In genomic region chr20:8132015-8132631, GRCh38 we compare ENCODE assay signal across 1 cellular context.
TF ChIP-seq lines count a peak whose summit lies in the region.

PLCB1 (plus strand) TSS chr20:8132266; CDS start chr20:8132652, 386 bp downstream.

TF ChIP-seq in HepG2, 621 proteins besides CTCF, POLR2A, EP300 and RAD21 (continued from another document and continues in another):
- TF ChIP-seq MEIS2 (CRISPR knock-in tag; IDR thresholded peaks at IDR 0.05) (peak; percentile 13), ELF3 (CRISPR knock-in tag; IDR thresholded peaks at IDR 0.05) (peak; percentile 81), TOE1 (CRISPR knock-in tag; IDR thresholded peaks at IDR 0.05) (peak; percentile 49; the same call in 1 of the 2 replicates), HOMEZ (CRISPR knock-in tag; IDR thresholded peaks at IDR 0.05; ENCODE audit: low read depth) (peak; percentile 93), PHB2 (IDR thresholded peaks at IDR 0.05; ENCODE audit: partially characterized antibody) (no peak), STAT6 (CRISPR knock-in tag; IDR thresholded peaks at IDR 0.05; ENCODE audit: borderline replicate concordance) (no peak), ZNF446 (CRISPR knock-in tag; IDR thresholded peaks at IDR 0.05) (peak; percentile 67; the same call in 1 of the 2 replicates), GLI4 (CRISPR knock-in tag; IDR thresholded peaks at IDR 0.05; ENCODE audit: borderline replicate concordance) (no peak), PCBP1 (IDR thresholded peaks at IDR 0.05; ENCODE audit: borderline replicate concordance, low read depth, low read length) (peak; percentile 96; the same call in 1 of the 2 replicates), ZBTB40 (IDR thresholded peaks at IDR 0.05) (no peak), ZBTB40 (CRISPR knock-in tag; IDR thresholded peaks at IDR 0.05) (0 out of 2 replicates have a peak, but pooled peaks have one; percentile 34), MAFF (IDR thresholded peaks at IDR 0.05; ENCODE audit: low read depth, low read length) (no peak), ZNF709 (CRISPR knock-in tag; IDR thresholded peaks at IDR 0.05) (peak; percentile 71), MATR3 (CRISPR knock-in tag; IDR thresholded peaks at IDR 0.05) (no peak), ZBTB37 (CRISPR knock-in tag; IDR thresholded peaks at IDR 0.05) (no peak), ZNF256 (CRISPR knock-in tag; conservative IDR thresholded peaks at IDR 0.05) (no peak), ZNF770 (CRISPR knock-in tag; IDR thresholded peaks at IDR 0.05) (peak; percentile 100), SOX6 (IDR thresholded peaks at IDR 0.05) (no peak), SOX6 (CRISPR knock-in tag; IDR thresholded peaks at IDR 0.05) (peak; percentile 82), ZNF225 (CRISPR knock-in tag; IDR thresholded peaks at IDR 0.05) (0 out of 2 replicates have a peak, but pooled peaks have one; percentile 5), ZBTB1 (CRISPR knock-in tag; IDR thresholded peaks at IDR 0.05; ENCODE audit: borderline replicate concordance) (no peak), DNMT3B (CRISPR knock-in tag; conservative IDR thresholded peaks at IDR 0.05) (no peak), THAP11 (CRISPR knock-in tag; IDR thresholded peaks at IDR 0.05) (peak; percentile 64), TMF1 (CRISPR knock-in tag; IDR thresholded peaks at IDR 0.05; ENCODE audit: low read depth) (peak; percentile 87), ZNF138 (CRISPR knock-in tag; IDR thresholded peaks at IDR 0.05; ENCODE audit: low read depth) (no peak), ZSCAN29 (CRISPR knock-in tag; conservative IDR thresholded peaks at IDR 0.05) (no peak; the same call in 1 of the 2 replicates), FOXO4 (CRISPR knock-in tag; conservative IDR thresholded peaks at IDR 0.05) (no peak), PHF20 (CRISPR knock-in tag; IDR thresholded peaks at IDR 0.05) (no peak), E2F1 (CRISPR knock-in tag; IDR thresholded peaks at IDR 0.05) (no peak), PBX3 (CRISPR knock-in tag; IDR thresholded peaks at IDR 0.05; ENCODE audit: borderline replicate concordance) (no peak), MEIS1 (CRISPR knock-in tag; IDR thresholded peaks at IDR 0.05; ENCODE audit: borderline replicate concordance) (no peak), POLR2AphosphoS5 (IDR thresholded peaks at IDR 0.05; ENCODE audit: low read depth, low read length) (no peak), SAP130 (CRISPR knock-in tag; IDR thresholded peaks at IDR 0.05; ENCODE audit: low read depth) (peak; percentile 51), NR2C2 (CRISPR knock-in tag; IDR thresholded peaks at IDR 0.05; ENCODE audit: borderline replicate concordance) (no peak; the same call in 1 of the 2 replicates), ZNF577 (CRISPR knock-in tag; IDR thresholded peaks at IDR 0.05; ENCODE audit: borderline replicate concordance, low read depth) (no peak), ZNF784 (CRISPR knock-in tag; IDR thresholded peaks at IDR 0.05; ENCODE audit: borderline replicate concordance) (peak; percentile 55; the same call in 1 of the 2 replicates), ZNF251 (CRISPR knock-in tag; IDR thresholded peaks at IDR 0.05) (no peak), ZSCAN9 (CRISPR knock-in tag; IDR thresholded peaks at IDR 0.05; ENCODE audit: borderline replicate concordance) (0 out of 2 replicates have a peak, but pooled peaks have one; percentile 46), RFXANK (CRISPR knock-in tag; IDR thresholded peaks at IDR 0.05) (no peak; the same call in 1 of the 2 replicates)
